ENCODE assay signal across 33 cellular contexts in genomic region chr2:239096676-239097427, GRCh38.
"Had no signal": no experiment of that assay in that cellular context is flagged by ENCODE, and none has a peak within 500 bp of the region (broad histone marks: within the 10 kb centered on the region; RNA-seq: fewer than 3 reads in every experiment).

No MANE protein-coding gene starts in this region.

- ATAC-seq: activated CD8-positive, alpha-beta memory T cell treated with anti-CD3 and anti-CD28 coated beads, Interleukin-2, amount 10 ng/mL, durations not matched to agents 7 days and 5 days; activated naive CD4-positive, alpha-beta T cell treated with anti-CD3 and anti-CD28 coated beads, Interleukin-2, amount 50 U/mL, for 72 hours; activated naive CD8-positive, alpha-beta T cell treated with anti-CD3 and anti-CD28 coated beads, Interleukin-2, amount 50 U/mL, for 24 hours; Panc1 had no signal

- H3K4me1 ChIP-seq: breast epithelium, SJSA1 had no signal

- H3K4me1 Mint-ChIP-seq: activated B cell treated with CpG ODN at 0.5 μM for 24 hours; activated CD4-positive, alpha-beta T cell treated with anti-CD3 and anti-CD28 coated beads, Interleukin-2, amount 10 ng/mL, durations not matched to agents 24 days and 14 days; activated CD8-positive, alpha-beta memory T cell treated with anti-CD3 and anti-CD28 coated beads, Interleukin-2, amount 10 ng/mL, durations not matched to agents 7 days and 5 days; activated naive CD8-positive, alpha-beta T cell treated with anti-CD3 and anti-CD28 coated beads, Interleukin-2, amount 50 U/mL, for 24 hours had no signal

- H3K27me3 ChIP-seq: breast epithelium, SJSA1 had no signal

- DNase-seq: activated B cell treated with CpG ODN at 0.5 μM for 24 hours; activated CD4-positive, alpha-beta T cell treated with anti-CD3 and anti-CD28 coated beads for 1 hour; activated CD4-positive, alpha-beta T cell treated with anti-CD3 and anti-CD28 coated beads, Interleukin-2, amount 10 ng/mL, durations not matched to agents 24 days and 14 days; activated CD4-positive, alpha-beta T cell treated with anti-CD3 and anti-CD28 coated beads, Interleukin-2, amount 50 U/mL, for 48 hours; activated CD8-positive, alpha-beta memory T cell treated with anti-CD3 and anti-CD28 coated beads, Interleukin-2, amount 10 ng/mL, durations not matched to agents 7 days and 5 days; activated effector memory CD4-positive, alpha-beta T cell treated with anti-CD3 and anti-CD28 coated beads, Interleukin-2, amount 50 U/mL, for 16 hours; activated naive CD4-positive, alpha-beta T cell treated with Interleukin-2 at 50 U/mL for 16 hours; activated naive CD8-positive, alpha-beta T cell treated with anti-CD3 and anti-CD28 coated beads, Interleukin-2, amount 50 U/mL, for 24 hours; activated T-cell treated with anti-CD3 and anti-CD28 coated beads, Interleukin-2, amount 50 U/mL, for 24 hours; anterior cingulate cortex; central memory CD4-positive, alpha-beta T cell; IMR-90; Kasumi-1; KBM-7; NCI-H1048; NCI-H1417; NCI-H1694; NCI-H2029; NCI-H2107; NCI-H2171 treated with DMSO at 0.1 percent for 48 hours; NCI-H345; NCI-H510A; NCI-H526 treated with DMSO at 0.1 percent for 48 hours; NCI-H82; OCI-M1; Right ventricle myocardium superior; RPMI8226; T-helper 2 cell; T1000 had no signal

- H3K27me3 Mint-ChIP-seq: activated B cell treated with CpG ODN at 0.5 μM for 24 hours; activated CD4-positive, alpha-beta T cell treated with anti-CD3 and anti-CD28 coated beads, Interleukin-2, amount 10 ng/mL, durations not matched to agents 24 days and 14 days; activated CD8-positive, alpha-beta memory T cell treated with anti-CD3 and anti-CD28 coated beads, Interleukin-2, amount 10 ng/mL, durations not matched to agents 7 days and 5 days; activated naive CD8-positive, alpha-beta T cell treated with anti-CD3 and anti-CD28 coated beads, Interleukin-2, amount 50 U/mL, for 24 hours; activated T-cell treated with anti-CD3 and anti-CD28 coated beads, Interleukin-2, amount 50 U/mL, for 24 hours had no signal

- H3K27ac Mint-ChIP-seq: activated B cell treated with CpG ODN at 0.5 μM for 24 hours; activated CD4-positive, alpha-beta T cell treated with anti-CD3 and anti-CD28 coated beads, Interleukin-2, amount 10 ng/mL, durations not matched to agents 24 days and 14 days; activated CD8-positive, alpha-beta memory T cell treated with anti-CD3 and anti-CD28 coated beads, Interleukin-2, amount 10 ng/mL, durations not matched to agents 7 days and 5 days; activated naive CD8-positive, alpha-beta T cell treated with anti-CD3 and anti-CD28 coated beads, Interleukin-2, amount 50 U/mL, for 24 hours; activated T-cell treated with anti-CD3 and anti-CD28 coated beads, Interleukin-2, amount 50 U/mL, for 24 hours had no signal

- H3K9me3 ChIP-seq: breast epithelium, SJSA1 had no signal

- H3K36me3 Mint-ChIP-seq: activated CD8-positive, alpha-beta memory T cell treated with anti-CD3 and anti-CD28 coated beads, Interleukin-2, amount 10 ng/mL, durations not matched to agents 7 days and 5 days; activated naive CD4-positive, alpha-beta T cell treated with anti-CD3 and anti-CD28 coated beads, Interleukin-2, amount 50 U/mL, for 72 hours had no signal

- H3K9me3 Mint-ChIP-seq: activated B cell treated with CpG ODN at 0.5 μM for 24 hours; activated CD4-positive, alpha-beta T cell treated with anti-CD3 and anti-CD28 coated beads, Interleukin-2, amount 10 ng/mL, durations not matched to agents 24 days and 14 days; activated naive CD4-positive, alpha-beta T cell treated with anti-CD3 and anti-CD28 coated beads, Interleukin-2, amount 50 U/mL, for 72 hours; activated naive CD8-positive, alpha-beta T cell treated with anti-CD3 and anti-CD28 coated beads, Interleukin-2, amount 50 U/mL, for 24 hours; activated T-cell treated with anti-CD3 and anti-CD28 coated beads, Interleukin-2, amount 50 U/mL, for 24 hours had no signal

- H3K4me3 ChIP-seq: breast epithelium, SJSA1 had no signal

- H3K27ac ChIP-seq: breast epithelium, SJSA1 had no signal

- H3K4me3 Mint-ChIP-seq: activated B cell treated with CpG ODN at 0.5 μM for 24 hours; activated CD4-positive, alpha-beta T cell treated with anti-CD3 and anti-CD28 coated beads, Interleukin-2, amount 10 ng/mL, durations not matched to agents 24 days and 14 days; activated CD8-positive, alpha-beta memory T cell treated with anti-CD3 and anti-CD28 coated beads, Interleukin-2, amount 10 ng/mL, durations not matched to agents 7 days and 5 days; activated naive CD8-positive, alpha-beta T cell treated with anti-CD3 and anti-CD28 coated beads, Interleukin-2, amount 50 U/mL, for 24 hours; activated T-cell treated with anti-CD3 and anti-CD28 coated beads, Interleukin-2, amount 50 U/mL, for 24 hours had no signal
